1 cellular context compared by ENCODE assay signal in genomic region chr16:68235105-68235881, GRCh38.
TF ChIP-seq lines count a peak whose summit lies in the region.

No MANE protein-coding gene starts in this region.

TF ChIP-seq in HepG2, 621 proteins besides CTCF, POLR2A, EP300 and RAD21 (continued from another document):
- TF ChIP-seq, protein P1, sequence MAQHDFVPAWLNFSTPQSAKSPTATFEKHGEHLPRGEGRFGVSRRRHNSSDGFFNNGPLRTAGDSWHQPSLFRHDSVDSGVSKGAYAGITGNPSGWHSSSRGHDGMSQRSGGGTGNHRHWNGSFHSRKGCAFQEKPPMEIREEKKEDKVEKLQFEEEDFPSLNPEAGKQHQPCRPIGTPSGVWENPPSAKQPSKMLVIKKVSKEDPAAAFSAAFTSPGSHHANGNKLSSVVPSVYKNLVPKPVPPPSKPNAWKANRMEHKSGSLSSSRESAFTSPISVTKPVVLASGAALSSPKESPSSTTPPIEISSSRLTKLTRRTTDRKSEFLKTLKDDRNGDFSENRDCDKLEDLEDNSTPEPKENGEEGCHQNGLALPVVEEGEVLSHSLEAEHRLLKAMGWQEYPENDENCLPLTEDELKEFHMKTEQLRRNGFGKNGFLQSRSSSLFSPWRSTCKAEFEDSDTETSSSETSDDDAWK (CRISPR knock-in tag; IDR thresholded peaks at IDR 0.05) = no peak
- TF ChIP-seq THYN1 (CRISPR knock-in tag; IDR thresholded peaks at IDR 0.05; ENCODE audit: borderline replicate concordance, low read depth) (no peak), BORCS8-MEF2B (CRISPR knock-in tag; IDR thresholded peaks at IDR 0.05) (peak; percentile 30; the same call in 1 of the 2 replicates), TCF12 (IDR thresholded peaks at IDR 0.05) (no peak), TCF12 (CRISPR knock-in tag; IDR thresholded peaks at IDR 0.05) (no peak)
